7 cellular contexts compared by ENCODE assay signal in genomic region chr9:4604678-4605095, GRCh38. TPM values are rescaled to one million over a fixed set of nuclear protein-coding genes. Genes with fewer than 3 reads are reported as not detected.
DNase-seq lines count a peak whose midpoint lies in the region; ATAC-seq, FAIRE-seq and TF ChIP-seq lines count a peak whose summit lies in the region.

No MANE protein-coding gene starts in this region.

- H3K4me1 Mint-ChIP-seq in central memory CD8-positive, alpha-beta T cell = peaks cover 41% of the 10 kb centered on the region

- H3K9me3 Mint-ChIP-seq in central memory CD8-positive, alpha-beta T cell = peaks cover 4% of the 10 kb centered on the region

- no peaks in the 10 kb centered on the region for H3K27me3 Mint-ChIP-seq in central memory CD8-positive, alpha-beta T cell

- no peak for TF ChIP-seq POLR2A in GM12891 (IDR thresholded peaks at IDR 0.05; ENCODE audit: low read depth, low read length)

- DNase-seq in GM12891 (ENCODE audit: insufficient read length, low spot score) = peak; percentile 42
- peak; percentile 51 for DNase-seq in NCI-H2107 treated with DMSO at 0.1 percent for 48 hours (lab: John Stamatoyannopoulos, UW; ENCODE audit: unreplicated experiment)
- peak; percentile 48 for DNase-seq in activated CD4-positive, CD25-positive, alpha-beta regulatory T cell treated with anti-CD3 and anti-CD28 coated beads, Interleukin-2, amount 50 U/mL, for 16 hours (ENCODE audit: low read depth, low spot score)
- DNase-seq in central memory CD8-positive, alpha-beta T cell (ENCODE audit: low spot score in 2 of 2) = peak; percentile 53 to 63
- DNase-seq in left lobe of liver (ENCODE audit: low spot score) = peak; percentile 67
- DNase-seq in stimulated activated CD4-positive, alpha-beta T cell treated with anti-CD3 and anti-CD28 coated beads, TNF-alpha, amount 100 ng/mL, for 4 hours (ENCODE audit: low read depth in 3 of 3) = peak; percentile 6 to 45 (median 10)

- no peak overlapping the region for H3K4me3 Mint-ChIP-seq in central memory CD8-positive, alpha-beta T cell

- FAIRE-seq in GM12891 (lab: Jason Lieb, UNC) = peak; percentile 81

- H3K36me3 Mint-ChIP-seq in central memory CD8-positive, alpha-beta T cell (ENCODE audit: insufficient read depth) = peaks cover 17% of the 10 kb centered on the region

- ATAC-seq in HG02885 (IDR thresholded peaks at IDR 0.05; ENCODE audit: poor library complexity, unreplicated experiment) = peak; percentile 88
- peak; percentile 61 for ATAC-seq in central memory CD8-positive, alpha-beta T cell (replicated peaks; ENCODE audit: extremely low read depth, poor library complexity, severe bottlenecking)
- peak; percentile 99 for ATAC-seq in left lobe of liver

- peak overlapping the region; percentile 87 for H3K27ac Mint-ChIP-seq in central memory CD8-positive, alpha-beta T cell (ENCODE audit: low read depth)

TF ChIP-seq in GM12891, 5 proteins besides CTCF, POLR2A, EP300 and RAD21:
- no peak for TF ChIP-seq PAX5 (IDR thresholded peaks at IDR 0.05; ENCODE audit: insufficient read depth, low read length, severe bottlenecking)
TF ChIP-seq in GM12891: peak in this region for 0.

RNA-seq across cellular contexts. Expression of gene PLPP6, which starts 57.4 kb away (rescaled TPM):
- 4.3 TPM for polyA plus RNA-seq in GM12891 (2012; ENCODE audit: low read depth, missing spikeins)
- 7.0 TPM for total RNA-seq in left lobe of liver

Comparison
In these comparisons a context has a peak if more than half of its experiments do, and no peak if none do; other contexts are left out.
1. Peak in every context shown above with its lines: DNase-seq and ATAC-seq.
2. DNase-seq: peak in every context shown above with its lines; median percentile 67 in left lobe of liver; 58 in central memory CD8-positive, alpha-beta T cell; 51 in NCI-H2107 treated with DMSO at 0.1 percent for 48 hours; 48 in activated CD4-positive, CD25-positive, alpha-beta regulatory T cell treated with anti-CD3 and anti-CD28 coated beads, Interleukin-2, amount 50 U/mL, for 16 hours; 42 in GM12891; 10 in stimulated activated CD4-positive, alpha-beta T cell treated with anti-CD3 and anti-CD28 coated beads, TNF-alpha, amount 100 ng/mL, for 4 hours.